15 cellular contexts compared by ENCODE assay signal in the genomic region with DNA sequence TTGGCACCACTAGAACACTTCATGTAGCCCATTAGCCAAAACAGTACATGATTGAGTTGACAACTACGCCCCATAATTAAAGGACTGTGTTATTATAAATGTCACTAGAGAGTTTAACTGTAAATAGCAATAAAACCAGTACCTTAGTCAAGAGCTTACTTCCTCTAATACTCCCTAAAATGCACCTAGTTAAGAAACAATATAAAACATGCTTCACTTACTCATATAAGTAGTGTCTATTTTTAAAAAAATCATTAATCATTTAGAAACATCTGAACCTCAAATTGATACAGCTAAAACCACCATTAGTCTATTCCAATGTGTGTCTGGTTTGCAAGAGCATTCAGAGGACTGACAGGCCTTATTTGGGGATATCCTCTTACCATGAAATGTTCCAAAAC. TPM values are rescaled to one million over a fixed set of nuclear protein-coding genes. Genes with fewer than 3 reads are reported as not detected.
DNase-seq lines count a peak whose midpoint lies in the region; ATAC-seq, FAIRE-seq and TF ChIP-seq lines count a peak whose summit lies in the region.
"Had no signal": no experiment of that assay in that cellular context is flagged by ENCODE, and none has a peak within 500 bp of the region (broad histone marks: within the 10 kb centered on the region; RNA-seq: fewer than 3 reads in every experiment).

No MANE protein-coding gene starts in this region.

- peaks cover 11 to 27% of the 10 kb centered on the region in 2 experiments for H3K36me3 ChIP-seq in GM12878 (ENCODE audit: control insufficient read depth in 2 of 2, insufficient read depth in 2 of 2, low read length in 1 of 2)
- peaks cover 12 to 90% (median 37%) of the 10 kb centered on the region in 4 donors for H3K36me3 ChIP-seq in upper lobe of left lung

- in situ Hi-C loops in GM12878 (cut with MboI): no loop called here

- H4K20me1 ChIP-seq in GM12878 (ENCODE audit: control insufficient read depth, insufficient read depth): no peaks in the 10 kb centered on the region

- peaks cover 51% of the 10 kb centered on the region for H3K4me1 ChIP-seq in A549
- peaks cover 29% of the 10 kb centered on the region for H3K4me1 ChIP-seq in GM12878 (ENCODE audit: control insufficient read depth, insufficient read depth, low read length)
- H3K4me1 ChIP-seq in upper lobe of left lung: peaks cover 15 to 24% (median 18%) of the 10 kb centered on the region in 4 donors

- WGBS in A549 (ENCODE audit: missing lambda C conversion rate): 94% methylated on average over 1 of the region's 1 CpG
- 0% methylated on average over 1 of the region's 1 CpG for WGBS in GM12878 (ENCODE audit: insufficient coverage, insufficient replicate concordance, low lambda C conversion rate, missing lambda C conversion rate)
- 92 to 94% methylated on average over 1 of the region's 1 CpG for WGBS in upper lobe of left lung, 2 donors

- TF ChIP-seq RAD21 in A549 (conservative IDR thresholded peaks at IDR 0.05 in 1 of 2, IDR thresholded peaks at IDR 0.05 in 1 of 2) (no peak), GM12878 (IDR thresholded peaks at IDR 0.05; ENCODE audit: insufficient read depth, low read depth, low read length) (no peak)

- SMC1A ChIA-PET in GM12878 (lab: Charles Lee; ENCODE audit: uncharacterized antibody, unreplicated experiment): interaction anchor here (0.6 to 7.5 kb wide), 27 partner anchors 8 to 142 kb away, joined by 3 to 67 read pairs (median 5); a partner anchor contains a TSS

- H3K9me3 ChIP-seq in A549 (no peaks in the 10 kb centered on the region), GM12878 (replicated peaks; ENCODE audit: control insufficient read depth, insufficient read depth, low read length) (no peaks in the 10 kb centered on the region), upper lobe of left lung (no peaks in the 10 kb centered on the region)

- TF ChIP-seq CTCF in A549 (IDR thresholded peaks at IDR 0.05): no peak
- TF ChIP-seq CTCF in GM12878 (IDR thresholded peaks at IDR 0.05 in 2 of 3, conservative IDR thresholded peaks at IDR 0.05 in 1 of 3; ENCODE audit: control insufficient read depth in 2 of 3, extremely low read depth in 1 of 3, insufficient read depth in 1 of 3, low read depth in 3 of 3, low read length in 3 of 3): no peak
- no peak for TF ChIP-seq CTCF in upper lobe of left lung (IDR thresholded peaks at IDR 0.05)

- DNase-seq in A549 (ENCODE audit: low read depth in 1 of 2, low spot score in 1 of 2) (no peak), GM12891 (ENCODE audit: insufficient read length, low spot score) (no peak), NCI-H1436 treated with DMSO at 0.1 percent for 48 hours (lab: John Stamatoyannopoulos, UW) (peak; percentile 68), GM12878 (ENCODE audit: low read depth, low spot score) (peak; percentile 43), upper lobe of left lung (no peak)
- DNase-seq: activated CD4-positive, CD25-positive, alpha-beta regulatory T cell treated with anti-CD3 and anti-CD28 coated beads, Interleukin-2, amount 50 U/mL, for 72 hours; anterior cingulate cortex; NCI-H2171 treated with DMSO at 0.1 percent for 48 hours; Right ventricle myocardium superior had no signal

- RAD21 ChIA-PET in GM12878 (lab: Charles Lee; ENCODE audit: unreplicated experiment): interaction anchor here (0.6 to 4.0 kb wide), 20 partner anchors 10 to 123 kb away, joined by 3 to 25 read pairs (median 5); a partner anchor contains a TSS

- intact Hi-C loops in GM12878 (cut with micrococcal nuclease; ENCODE audit: unreplicated experiment): loop anchor here (10.0 kb wide), 1 partner anchor 52 kb away; no protein-coding TSS in a partner anchor

- ATAC-seq in A549 (no peak), GM12878 (peak; percentile 85), HG02623 (IDR thresholded peaks at IDR 0.05; ENCODE audit: unreplicated experiment) (no peak), GM18858 (IDR thresholded peaks at IDR 0.05; ENCODE audit: unreplicated experiment) (no peak), esophagus mucosa (no peak), upper lobe of left lung (ENCODE audit: low FRiP score in 2 of 2) (no peak)

- H3K27me3 ChIP-seq in GM12878 (replicated peaks in 1 of 2; ENCODE audit: control insufficient read depth in 2 of 2, insufficient read depth in 2 of 2, low read length in 1 of 2) (no peaks in the 10 kb centered on the region), upper lobe of left lung (no peaks in the 10 kb centered on the region)

- no peak for TF ChIP-seq POLR2A in A549 (IDR thresholded peaks at IDR 0.05; ENCODE audit: low read length)
- no peak for TF ChIP-seq POLR2A in GM12891 (IDR thresholded peaks at IDR 0.05; ENCODE audit: low read depth, low read length)
- TF ChIP-seq POLR2A in GM12878 (IDR thresholded peaks at IDR 0.05; ENCODE audit: low read depth, low read length): no peak
- TF ChIP-seq POLR2A in upper lobe of left lung (IDR thresholded peaks at IDR 0.05): no peak

- no peak overlapping the region for H3K4me3 ChIP-seq in A549
- H3K4me3 ChIP-seq in GM12878: peak overlapping the region; percentile 23; the same call in 1 of the 2 replicates
- no peak overlapping the region for H3K4me3 ChIP-seq in upper lobe of left lung
- H3K4me3 ChIP-seq: skin epidermis had no signal

- peaks cover 72% of the 10 kb centered on the region for H3K79me2 ChIP-seq in GM12878 (ENCODE audit: control insufficient read depth, insufficient read depth, low read length)

- POLR2A ChIA-PET in A549 (lab: Yijun Ruan, JAX) (no interaction called here), GM12878 (lab: Charles Lee) (interaction anchor here (0.7 to 2.7 kb wide), 10 partner anchors 11 to 31 kb away, joined by 3 to 25 read pairs (median 5); a partner anchor contains a TSS)

- H3K4me2 ChIP-seq in A549: peak overlapping the region; percentile 40; the same call in 1 of the 3 replicates
- peak overlapping the region; percentile 56 for H3K4me2 ChIP-seq in GM12878 (ENCODE audit: control insufficient read depth, insufficient read depth)

- H3K27ac ChIP-seq in A549: no peak overlapping the region
- peak overlapping the region; percentile 54 for H3K27ac ChIP-seq in GM12878 (ENCODE audit: control insufficient read depth, insufficient read depth)
- H3K27ac ChIP-seq in upper lobe of left lung: no peak overlapping the region
- H3K27ac ChIP-seq: C4-2B, epithelial cell of prostate, skin epidermis had no signal

- FAIRE-seq in A549 (lab: Jason Lieb, UNC): no peak
- peak; percentile 33 for FAIRE-seq in GM12891 (lab: Jason Lieb, UNC)
- FAIRE-seq in GM12878 (lab: Jason Lieb, UNC): peak; percentile 84

- CTCF ChIA-PET in A549 (lab: Yijun Ruan, JAX) (interaction anchor here (0.7 to 2.8 kb wide), 4 partner anchors 22 to 109 kb away, joined by 3 to 10 read pairs (median 6); a partner anchor contains a TSS), GM12878 (lab: Yijun Ruan, JAX) (interaction anchor here (0.7 to 6.3 kb wide), 16 partner anchors 9 to 64 kb away, joined by 3 to 38 read pairs (median 6); a partner anchor contains a TSS)

- BruUV-seq in GM12878 (replicated peaks; lab: Mats Ljungman, UMichigan): no TSS peak

- no peak for TF ChIP-seq EP300 in A549 (IDR thresholded peaks at IDR 0.05)
- TF ChIP-seq EP300 in GM12878 (IDR thresholded peaks at IDR 0.05; ENCODE audit: borderline replicate concordance in 1 of 2, control insufficient read depth in 1 of 2, low read depth in 2 of 2, low read length in 2 of 2): peak; percentile 36 to 39; a peak in 2 of 4 replicates
- TF ChIP-seq EP300 in upper lobe of left lung (IDR thresholded peaks at IDR 0.05): no peak

- no peak overlapping the region for H3K9ac ChIP-seq in GM12878 (ENCODE audit: control insufficient read depth, insufficient read depth, low read length)

- no peak overlapping the region for H2AFZ ChIP-seq in GM12878 (ENCODE audit: control insufficient read depth, low read depth, low read length)

TF ChIP-seq in A549, 52 proteins besides CTCF, POLR2A, EP300 and RAD21 (continues in another document):
- TF ChIP-seq, protein P1, sequence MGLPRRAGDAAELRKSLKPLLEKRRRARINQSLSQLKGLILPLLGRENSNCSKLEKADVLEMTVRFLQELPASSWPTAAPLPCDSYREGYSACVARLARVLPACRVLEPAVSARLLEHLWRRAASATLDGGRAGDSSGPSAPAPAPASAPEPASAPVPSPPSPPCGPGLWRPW (IDR thresholded peaks at IDR 0.05): no peak

TF ChIP-seq in GM12891, 5 proteins besides CTCF, POLR2A, EP300 and RAD21 (continues in another document):
- no peak for TF ChIP-seq TAF1 (IDR thresholded peaks at IDR 0.05; ENCODE audit: low read depth, low read length)
- TF ChIP-seq POU2F2 (IDR thresholded peaks at IDR 0.05; ENCODE audit: low read depth, low read length): no peak
- TF ChIP-seq SPI1 (IDR thresholded peaks at IDR 0.05; ENCODE audit: low read depth, low read length): no peak

TF ChIP-seq in GM12878, 131 proteins besides CTCF, POLR2A, EP300 and RAD21 (continues in another document):
- TF ChIP-seq GATAD2B (conservative IDR thresholded peaks at IDR 0.05; ENCODE audit: low read depth): no peak
- no peak for TF ChIP-seq NR2C1 (IDR thresholded peaks at IDR 0.05)
- TF ChIP-seq NR2F1 (conservative IDR thresholded peaks at IDR 0.05): 0 out of 2 replicates have a peak, but pooled peaks have one; percentile 52

RNA-seq across cellular contexts. Expression of a gene that starts 25.3 kb away (rescaled TPM):
- polyA plus RNA-seq in A549 (2011; rRNA removed): 504 and 563 TPM in 2 replicates
- 49.1 and 51.5 TPM in 2 replicates for polyA plus RNA-seq in A549 (2012; cell fraction: cytosol; rRNA removed)
- 13.1 and 17.8 TPM in 2 replicates for polyA plus RNA-seq in A549 (2012; cell fraction: nucleus; rRNA removed)
- polyA plus RNA-seq in A549 (2017; fragmentation: RNase III; extraction: RNeasy Plus Mini Kit Qiagen cat#74134 plus additional on column Dnase treatment): 234 to 263 TPM (median 246 TPM) in 3 replicates
- polyA minus RNA-seq in A549 (2011; rRNA and poly(A)+ RNA removed): 385 and 443 TPM in 2 replicates
- 213 TPM for polyA plus RNA-seq in GM12891 (2012; ENCODE audit: low read depth, missing spikeins)
- total RNA-seq in GM12878 (2013; cell fraction: nucleolus; rRNA removed): 309 and 320 TPM in 2 replicates
- total RNA-seq in GM12878 (2014; rRNA removed): 334 and 416 TPM in 2 replicates
- total RNA-seq in GM12878 (2014; rRNA removed; fragmentation: Illumina TruSeq; extraction: Trizol): 390 and 401 TPM in 2 replicates
- 348 and 360 TPM in 2 replicates for total RNA-seq in GM12878 (2021)
- polyA plus RNA-seq in GM12878 (2011; ENCODE audit: low read depth): 133 TPM
- 909 and 1,265 TPM in 2 replicates for polyA plus RNA-seq in GM12878 (2011; rRNA removed)
- polyA plus RNA-seq in GM12878 (2011; cell fraction: cytosol; rRNA removed): 152 and 181 TPM in 2 replicates
- polyA plus RNA-seq in GM12878 (2011; cell fraction: nucleus; rRNA removed): 120 and 153 TPM in 2 replicates
- 252 and 315 TPM in 2 replicates for polyA plus RNA-seq in GM12878 (2012)
- polyA plus RNA-seq in GM12878 (2014; fragmentation: Illumina TruSeq; extraction: Trizol): 547 and 710 TPM in 2 replicates
- 100 to 1,000 TPM; 268 to 424 TPM for polyA plus RNA-seq in GM12878 (2014; fragmentation: Nextera tagmentation; extraction: Ambion mirVana)
- polyA plus RNA-seq in GM12878 (2014; rRNA removed): 180 and 224 TPM in 2 replicates
- 100 to 1,000 TPM; 232 to 423 TPM for polyA plus RNA-seq in GM12878 (2016; fragmentation: Nextera tagmentation; extraction: Ambion mirVana)
- 326 and 414 TPM in 2 replicates for polyA minus RNA-seq in GM12878 (2011; rRNA and poly(A)+ RNA removed)
- polyA minus RNA-seq in GM12878 (2011; cell fraction: cytosol; rRNA and poly(A)+ RNA removed): 268 and 284 TPM in 2 replicates
- 63.8 and 72.4 TPM in 2 replicates for polyA minus RNA-seq in GM12878 (2011; cell fraction: nucleus; rRNA and poly(A)+ RNA removed)
- total RNA-seq in esophagus mucosa: 100 TPM
- total RNA-seq in upper lobe of left lung: 100 to 1,000 TPM in 4 of 6 donors, 10 to 100 TPM in 2; 71.6 to 279 (median 148) TPM

Comparison
In these comparisons a context has a peak if more than half of its experiments do, and no peak if none do; other contexts are left out.
1. DNase-seq: peak in NCI-H1436 treated with DMSO at 0.1 percent for 48 hours (single experiment) and GM12878 (single experiment); none in A549 (0 of 2), GM12891 (single experiment) and upper lobe of left lung (0 of 2).